ENCODE assay signal across 12 cellular contexts in the genomic region with DNA sequence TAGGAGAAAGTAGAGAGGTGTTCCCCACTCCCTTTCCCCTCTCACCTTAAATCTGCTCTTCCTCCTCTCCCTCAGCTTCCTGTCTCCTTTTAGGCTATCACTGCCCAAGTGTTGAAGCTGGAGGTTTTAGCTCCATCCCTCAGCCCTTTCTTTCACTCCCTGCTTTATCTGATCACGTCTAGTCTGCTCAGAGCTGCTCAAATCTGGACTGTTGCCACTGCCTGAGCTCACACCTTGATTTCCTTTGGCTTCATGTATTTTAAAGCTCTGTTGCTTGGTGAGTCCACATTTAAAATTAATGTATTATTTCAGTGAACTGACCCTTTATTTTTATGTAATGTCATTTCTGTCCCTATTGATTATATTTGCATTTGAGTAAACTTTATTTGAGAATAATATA.
DNase-seq lines count a peak whose midpoint lies in the region; ATAC-seq and TF ChIP-seq lines count a peak whose summit lies in the region.
"Had no signal": no experiment of that assay in that cellular context is flagged by ENCODE, and none has a peak within 500 bp of the region (broad histone marks: within the 10 kb centered on the region; RNA-seq: fewer than 3 reads in every experiment).

No MANE protein-coding gene starts in this region.

- H3K4me3 Mint-ChIP-seq in stimulated activated naive CD8-positive, alpha-beta T cell treated with anti-CD3 and anti-CD28 coated beads, Interleukin-15, amount 100 ng/mL, for 72 hours: no peak overlapping the region
- H3K4me3 Mint-ChIP-seq in central memory CD8-positive, alpha-beta T cell: no peak overlapping the region
- H3K4me3 Mint-ChIP-seq in nephron progenitor cell: no peak overlapping the region
- H3K4me3 Mint-ChIP-seq: CD8-positive, alpha-beta memory T cell had no signal

- H3K9me3 ChIP-seq in BE2C: no peaks in the 10 kb centered on the region
- H3K9me3 ChIP-seq: A549, Caco-2, HAP-1 had no signal

- no peak overlapping the region for H3K4me3 ChIP-seq in BE2C (ENCODE audit: low read depth, low read length)
- H3K4me3 ChIP-seq: A549, HAP-1 had no signal

- H3K27me3 ChIP-seq in BE2C: no peaks in the 10 kb centered on the region

- ATAC-seq in stimulated activated naive CD8-positive, alpha-beta T cell treated with anti-CD3 and anti-CD28 coated beads, Interleukin-15, amount 100 ng/mL, for 72 hours: no peak
- ATAC-seq in stimulated activated naive CD8-positive, alpha-beta T cell treated with anti-CD3 and anti-CD28 coated beads, Interleukin-15, Interleukin-2, amounts not matched to agents 100 U/mL and 50 U/mL, for 24 hours: no peak
- ATAC-seq in central memory CD8-positive, alpha-beta T cell (replicated peaks; ENCODE audit: extremely low read depth, poor library complexity, severe bottlenecking): no peak
- ATAC-seq: A549 had no signal

- TF ChIP-seq CTCF in nephron progenitor cell (IDR thresholded peaks at IDR 0.05) (no peak), BE2C (IDR thresholded peaks at IDR 0.05; ENCODE audit: low read depth, low read length) (no peak)

- H3K4me1 ChIP-seq in BE2C: peaks cover 3% of the 10 kb centered on the region
- H3K4me1 ChIP-seq: A549, Caco-2, HAP-1 had no signal

- no peaks in the 10 kb centered on the region for H3K27me3 Mint-ChIP-seq in stimulated activated naive CD8-positive, alpha-beta T cell treated with anti-CD3 and anti-CD28 coated beads, Interleukin-15, amount 100 ng/mL, for 72 hours
- H3K27me3 Mint-ChIP-seq in central memory CD8-positive, alpha-beta T cell: no peaks in the 10 kb centered on the region
- H3K27me3 Mint-ChIP-seq in nephron progenitor cell (ENCODE audit: low read depth, poor library complexity): peaks cover 2% of the 10 kb centered on the region
- H3K27me3 Mint-ChIP-seq: CD8-positive, alpha-beta memory T cell had no signal

- peaks cover 0 to 5% of the 10 kb centered on the region in 2 donors for H3K9me3 Mint-ChIP-seq in stimulated activated naive CD8-positive, alpha-beta T cell treated with anti-CD3 and anti-CD28 coated beads, Interleukin-15, amount 100 ng/mL, for 72 hours
- H3K9me3 Mint-ChIP-seq in central memory CD8-positive, alpha-beta T cell: no peaks in the 10 kb centered on the region
- H3K9me3 Mint-ChIP-seq in nephron progenitor cell: peaks cover 6% of the 10 kb centered on the region
- H3K9me3 Mint-ChIP-seq: CD8-positive, alpha-beta memory T cell had no signal

- no peak for DNase-seq in stimulated activated naive CD8-positive, alpha-beta T cell treated with anti-CD3 and anti-CD28 coated beads, Interleukin-15, amount 100 ng/mL, for 72 hours
- DNase-seq in stimulated activated naive CD8-positive, alpha-beta T cell treated with anti-CD3 and anti-CD28 coated beads, Interleukin-15, Interleukin-2, amounts not matched to agents 100 U/mL and 50 U/mL, for 24 hours: no peak
- no peak for DNase-seq in central memory CD8-positive, alpha-beta T cell (ENCODE audit: low spot score in 2 of 2)
- DNase-seq in nephron progenitor cell (no peak), kidney tubule cell (ENCODE audit: low spot score) (no peak), BE2C (no peak)
- DNase-seq: Caco-2; CD8-positive, alpha-beta memory T cell; DND-41; GDM1 had no signal

- no peaks in the 10 kb centered on the region for H3K36me3 Mint-ChIP-seq in central memory CD8-positive, alpha-beta T cell (ENCODE audit: insufficient read depth)
- peaks cover 18% of the 10 kb centered on the region for H3K36me3 Mint-ChIP-seq in nephron progenitor cell (ENCODE audit: low read depth)

- no peaks in the 10 kb centered on the region for H3K4me1 Mint-ChIP-seq in stimulated activated naive CD8-positive, alpha-beta T cell treated with anti-CD3 and anti-CD28 coated beads, Interleukin-15, amount 100 ng/mL, for 72 hours
- peaks cover 21% of the 10 kb centered on the region for H3K4me1 Mint-ChIP-seq in central memory CD8-positive, alpha-beta T cell
- peaks cover 21% of the 10 kb centered on the region for H3K4me1 Mint-ChIP-seq in nephron progenitor cell

- H3K27ac Mint-ChIP-seq in stimulated activated naive CD8-positive, alpha-beta T cell treated with anti-CD3 and anti-CD28 coated beads, Interleukin-15, amount 100 ng/mL, for 72 hours: peak overlapping the region; percentile 69 to 91
- H3K27ac Mint-ChIP-seq in central memory CD8-positive, alpha-beta T cell (ENCODE audit: low read depth): peak overlapping the region; percentile 70
- peak overlapping the region; percentile 93 for H3K27ac Mint-ChIP-seq in nephron progenitor cell

- no peaks in the 10 kb centered on the region for H3K36me3 ChIP-seq in BE2C
- H3K36me3 ChIP-seq: HAP-1 had no signal
